Comparison of ENCODE assay signal across 14 cellular contexts in the genomic region with DNA sequence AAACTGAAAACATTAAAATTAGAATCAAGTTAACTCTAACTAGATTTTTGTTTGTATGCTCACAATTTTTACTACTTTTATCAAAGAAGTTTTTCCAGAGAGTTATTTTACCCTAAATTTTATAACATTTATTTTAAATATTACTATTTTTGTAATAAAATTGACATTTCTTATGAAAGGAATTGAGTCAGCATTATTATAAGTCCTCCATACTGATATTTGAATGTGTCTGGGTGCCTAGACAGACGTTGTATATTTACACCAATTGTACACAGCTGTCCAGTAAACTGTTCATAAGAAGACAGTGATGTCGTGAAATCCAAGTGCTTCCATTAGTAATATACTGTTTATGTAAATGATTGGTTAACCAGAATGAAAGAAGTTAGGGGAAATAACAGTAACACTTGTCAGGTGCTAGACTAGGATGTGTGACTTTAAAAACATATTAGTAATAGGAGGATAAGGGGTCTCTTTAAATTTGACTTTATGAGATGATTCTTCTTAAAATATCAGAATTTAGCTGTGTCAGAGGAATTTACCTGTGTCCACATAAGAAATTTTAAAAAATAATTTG.
DNase-seq lines count a peak whose midpoint lies in the region; ATAC-seq lines count a peak whose summit lies in the region.
"Had no signal": no experiment of that assay in that cellular context is flagged by ENCODE, and none has a peak within 500 bp of the region (broad histone marks: within the 10 kb centered on the region; RNA-seq: fewer than 3 reads in every experiment).

No MANE protein-coding gene starts in this region.

- peak overlapping the region in 1 of 2 donors; percentile 32 for H3K4me3 Mint-ChIP-seq in stimulated activated naive CD8-positive, alpha-beta T cell treated with anti-CD3 and anti-CD28 coated beads, Interleukin-15, amount 100 ng/mL, for 72 hours
- H3K4me3 Mint-ChIP-seq: activated naive CD4-positive, alpha-beta T cell treated with anti-CD3 and anti-CD28 coated beads for 36 hours had no signal

- no peaks in the 10 kb centered on the region for H3K9me3 ChIP-seq in right cardiac atrium (ENCODE audit: control insufficient read depth, low read length)
- H3K9me3 ChIP-seq: Caco-2, psoas muscle, upper lobe of left lung had no signal

- peaks cover 2% of the 10 kb centered on the region for H3K4me1 ChIP-seq in right cardiac atrium (ENCODE audit: control insufficient read depth, insufficient read depth, low read length)
- H3K4me1 ChIP-seq: Caco-2 had no signal

- no peak overlapping the region for H3K27ac ChIP-seq in right cardiac atrium (ENCODE audit: low read length)
- H3K27ac ChIP-seq: psoas muscle, upper lobe of left lung had no signal

- no peaks in the 10 kb centered on the region for H3K36me3 ChIP-seq in H7 (replicated peaks; ENCODE audit: control insufficient read depth, insufficient read depth, low read length)

- peak; percentile 38 for ATAC-seq in stimulated activated naive CD8-positive, alpha-beta T cell treated with anti-CD3 and anti-CD28 coated beads, Interleukin-15, amount 100 ng/mL, for 72 hours
- no peak for ATAC-seq in stimulated activated naive CD8-positive, alpha-beta T cell treated with anti-CD3 and anti-CD28 coated beads, Interleukin-15, Interleukin-2, amounts not matched to agents 100 U/mL and 50 U/mL, for 24 hours
- ATAC-seq in HG02885 (IDR thresholded peaks at IDR 0.05; ENCODE audit: poor library complexity, unreplicated experiment) = peak; percentile 44
- ATAC-seq in HG03565 (IDR thresholded peaks at IDR 0.05; ENCODE audit: unreplicated experiment) = peak; percentile 37
- no peak for ATAC-seq in GM21390 (IDR thresholded peaks at IDR 0.05; ENCODE audit: unreplicated experiment)
- no peak for ATAC-seq in right cardiac atrium
- ATAC-seq: psoas muscle had no signal

- intact Hi-C loops in right cardiac atrium (cut with DNase I) = loop anchor here in 1 of 4 donors (5.0 kb wide), 1 partner anchor 38 kb away; no protein-coding TSS in a partner anchor

- H3K27me3 ChIP-seq in right cardiac atrium (ENCODE audit: control insufficient read depth, insufficient read depth) = no peaks in the 10 kb centered on the region
- H3K27me3 ChIP-seq in H7 (ENCODE audit: control insufficient read depth, insufficient read depth, low read length) = peaks cover 19% of the 10 kb centered on the region
- H3K27me3 ChIP-seq: upper lobe of left lung had no signal

- peaks cover 10% of the 10 kb centered on the region for H3K27me3 Mint-ChIP-seq in stimulated activated naive CD8-positive, alpha-beta T cell treated with anti-CD3 and anti-CD28 coated beads, Interleukin-15, amount 100 ng/mL, for 72 hours

- H3K27ac Mint-ChIP-seq in stimulated activated naive CD8-positive, alpha-beta T cell treated with anti-CD3 and anti-CD28 coated beads, Interleukin-15, amount 100 ng/mL, for 72 hours = no peak overlapping the region
- H3K27ac Mint-ChIP-seq: activated naive CD4-positive, alpha-beta T cell treated with anti-CD3 and anti-CD28 coated beads for 36 hours had no signal

- H3K4me1 Mint-ChIP-seq in stimulated activated naive CD8-positive, alpha-beta T cell treated with anti-CD3 and anti-CD28 coated beads, Interleukin-15, amount 100 ng/mL, for 72 hours = peaks cover 18% of the 10 kb centered on the region

- H3K4me3 ChIP-seq in right cardiac atrium (ENCODE audit: low read length) (no peak overlapping the region), H7 (ENCODE audit: insufficient read depth, low read depth, low read length) (no peak overlapping the region)
- H3K4me3 ChIP-seq: psoas muscle, upper lobe of left lung had no signal

- 89% methylated on average over 2 of the region's 2 CpGs for WGBS in right cardiac atrium

- no peak for DNase-seq in stimulated activated naive CD8-positive, alpha-beta T cell treated with anti-CD3 and anti-CD28 coated beads, Interleukin-15, amount 100 ng/mL, for 72 hours
- no peak for DNase-seq in stimulated activated naive CD8-positive, alpha-beta T cell treated with anti-CD3 and anti-CD28 coated beads, Interleukin-15, Interleukin-2, amounts not matched to agents 100 U/mL and 50 U/mL, for 24 hours
- DNase-seq in right cardiac atrium = no peak
- DNase-seq in foreskin melanocyte = no peak
- no peak for DNase-seq in H7
- DNase-seq: activated CD8-positive, alpha-beta memory T cell treated with anti-CD3 and anti-CD28 coated beads for 24 hours; activated naive CD4-positive, alpha-beta T cell treated with anti-CD3 and anti-CD28 coated beads for 36 hours; Caco-2; NCI-H187 treated with DMSO at 0.1 percent for 48 hours; psoas muscle; upper lobe of left lung had no signal

- H3K9me3 Mint-ChIP-seq in stimulated activated naive CD8-positive, alpha-beta T cell treated with anti-CD3 and anti-CD28 coated beads, Interleukin-15, amount 100 ng/mL, for 72 hours = no peaks in the 10 kb centered on the region
- H3K9me3 Mint-ChIP-seq: activated naive CD4-positive, alpha-beta T cell treated with anti-CD3 and anti-CD28 coated beads for 36 hours had no signal

Comparison
In these comparisons a context has a peak if more than half of its experiments do, and no peak if none do; other contexts are left out.
1. ATAC-seq: peak in stimulated activated naive CD8-positive, alpha-beta T cell treated with anti-CD3 and anti-CD28 coated beads, Interleukin-15, amount 100 ng/mL, for 72 hours (single experiment), HG02885 (single experiment) and HG03565 (single experiment); none in stimulated activated naive CD8-positive, alpha-beta T cell treated with anti-CD3 and anti-CD28 coated beads, Interleukin-15, Interleukin-2, amounts not matched to agents 100 U/mL and 50 U/mL, for 24 hours (single experiment), GM21390 (single experiment) and right cardiac atrium (0 of 2).